Comparison of ENCODE assay signal across 28 cellular contexts in genomic region chr2:187842315-187842714, GRCh38.
"Had no signal": no experiment of that assay in that cellular context is flagged by ENCODE, and none has a peak within 500 bp of the region (broad histone marks: within the 10 kb centered on the region; RNA-seq: fewer than 3 reads in every experiment).

No MANE protein-coding gene starts in this region.

- H3K4me3 ChIP-seq: adrenal gland, body of pancreas, colonic mucosa, dorsolateral prefrontal cortex had no signal

- ATAC-seq: activated CD4-positive, alpha-beta T cell treated with anti-CD3 and anti-CD28 coated beads for 36 hours; activated CD8-positive, alpha-beta memory T cell treated with anti-CD3 and anti-CD28 coated beads, Interleukin-2, amount 10 ng/mL, durations not matched to agents 7 days and 5 days; activated CD8-positive, alpha-beta T cell treated with anti-CD3 and anti-CD28 coated beads, Interleukin-2, amount 10 ng/mL, durations not matched to agents 7 days and 5 days; activated naive CD8-positive, alpha-beta T cell treated with anti-CD3 and anti-CD28 coated beads, Interleukin-2, amount 50 U/mL, for 24 hours; esophagus mucosa had no signal

- H3K27me3 ChIP-seq: adrenal gland, body of pancreas, colonic mucosa, dorsolateral prefrontal cortex had no signal

- H3K4me1 ChIP-seq: adrenal gland, colonic mucosa had no signal

- H3K36me3 ChIP-seq: adrenal gland, colonic mucosa had no signal

- H3K27ac ChIP-seq: adrenal gland, body of pancreas, colonic mucosa, dorsolateral prefrontal cortex had no signal

- DNase-seq: activated CD4-positive, alpha-beta memory T cell treated with anti-CD3 and anti-CD28 coated beads for 36 hours; activated CD4-positive, alpha-beta T cell treated with anti-CD3 and anti-CD28 coated beads for 36 hours; activated CD4-positive, alpha-beta T cell treated with anti-CD3 and anti-CD28 coated beads, Interleukin-2, amount 10 ng/mL, durations not matched to agents 24 days and 14 days; activated CD4-positive, CD25-positive, alpha-beta regulatory T cell; activated CD4-positive, CD25-positive, alpha-beta regulatory T cell treated with anti-CD3 and anti-CD28 coated beads, Interleukin-2, amount 50 U/mL, for 72 hours; activated CD8-positive, alpha-beta memory T cell treated with anti-CD3 and anti-CD28 coated beads, Interleukin-2, amount 10 ng/mL, durations not matched to agents 7 days and 5 days; activated CD8-positive, alpha-beta memory T cell treated with anti-CD3 and anti-CD28 coated beads, Interleukin-2, amount 50 U/mL, for 4 hours; activated CD8-positive, alpha-beta T cell treated with anti-CD3 and anti-CD28 coated beads, Interleukin-2, amount 10 ng/mL, durations not matched to agents 7 days and 5 days; activated effector memory CD4-positive, alpha-beta T cell treated with anti-CD3 and anti-CD28 coated beads, Interleukin-2, amount 50 U/mL, for 16 hours; activated naive CD4-positive, alpha-beta T cell treated with anti-CD3 and anti-CD28 coated beads for 36 hours; activated naive CD8-positive, alpha-beta T cell treated with anti-CD3 and anti-CD28 coated beads for 36 hours; activated naive CD8-positive, alpha-beta T cell treated with anti-CD3 and anti-CD28 coated beads, Interleukin-2, amount 50 U/mL, for 24 hours; activated T-cell treated with anti-CD3 and anti-CD28 coated beads, Interleukin-2, amount 50 U/mL, for 1 hour; activated T-cell treated with anti-CD3 and anti-CD28 coated beads, Interleukin-2, amount 50 U/mL, for 48 hours; adrenal gland; amygdala; aorta; body of pancreas; caudate nucleus; colonic mucosa; dorsolateral prefrontal cortex; effector memory CD4-positive, alpha-beta T cell; endodermal cell; foreskin fibroblast; head of caudate nucleus; hippocampal formation had no signal

- H3K9me3 ChIP-seq: adrenal gland, body of pancreas, colonic mucosa had no signal

- FAIRE-seq: frontal cortex had no signal
